ENCODE assay signal across 35 cellular contexts in genomic region chr2:30985493-30986292, GRCh38.
"Had no signal": no experiment of that assay in that cellular context is flagged by ENCODE, and none has a peak within 500 bp of the region (broad histone marks: within the 10 kb centered on the region; RNA-seq: fewer than 3 reads in every experiment).

No MANE protein-coding gene starts in this region.

- H3K9me3 ChIP-seq: adrenal gland, body of pancreas, colonic mucosa, gastrocnemius medialis had no signal

- H3K36me3 ChIP-seq: adrenal gland, cardiac muscle cell, colonic mucosa, gastrocnemius medialis, WERI-Rb-1 had no signal

- DNase-seq: activated B cell treated with CpG ODN at 0.5 μM for 24 hours; activated CD4-positive, alpha-beta T cell treated with anti-CD3 and anti-CD28 coated beads for 48 hours; activated CD4-positive, alpha-beta T cell treated with anti-CD3 and anti-CD28 coated beads, Interleukin-2, amount 50 U/mL, for 1 hour; activated CD4-positive, alpha-beta T cell treated with anti-CD3 and anti-CD28 coated beads, Interleukin-2, amount 50 U/mL, for 48 hours; activated CD8-positive, alpha-beta memory T cell treated with anti-CD3 and anti-CD28 coated beads, Interleukin-2, amount 10 ng/mL, durations not matched to agents 7 days and 5 days; activated CD8-positive, alpha-beta memory T cell treated with anti-CD3 and anti-CD28 coated beads, Interleukin-2, amount 50 U/mL, for 4 hours; activated CD8-positive, alpha-beta T cell treated with anti-CD3 and anti-CD28 coated beads, Interleukin-2, amount 10 ng/mL, durations not matched to agents 7 days and 5 days; activated effector memory CD4-positive, alpha-beta T cell treated with anti-CD3 and anti-CD28 coated beads, Interleukin-2, amount 50 U/mL, for 16 hours; activated naive CD4-positive, alpha-beta T cell treated with anti-CD3 and anti-CD28 coated beads for 36 hours; activated naive CD8-positive, alpha-beta T cell treated with anti-CD3 and anti-CD28 coated beads for 36 hours; activated naive CD8-positive, alpha-beta T cell treated with anti-CD3 and anti-CD28 coated beads, Interleukin-2, amount 50 U/mL, for 24 hours; activated T-cell treated with anti-CD3 and anti-CD28 coated beads, Interleukin-2, amount 50 U/mL, for 1 hour; activated T-cell treated with anti-CD3 and anti-CD28 coated beads, Interleukin-2, amount 50 U/mL, for 48 hours; adrenal gland; amygdala; aorta; body of pancreas; central memory CD4-positive, alpha-beta T cell; cerebellar nuclear complex; colonic mucosa; effector memory CD4-positive, alpha-beta T cell; endodermal cell; gastrocnemius medialis; glutamatergic neuron; T-helper 1 cell; T-helper 17 cell; T1000; WERI-Rb-1 had no signal

- H3K27ac ChIP-seq: adrenal gland, body of pancreas, cardiac muscle cell, colonic mucosa, gastrocnemius medialis, WERI-Rb-1 had no signal

- H3K4me3 Mint-ChIP-seq: activated B cell treated with CpG ODN at 0.5 μM for 24 hours; activated CD8-positive, alpha-beta memory T cell treated with anti-CD3 and anti-CD28 coated beads, Interleukin-2, amount 10 ng/mL, durations not matched to agents 7 days and 5 days; activated CD8-positive, alpha-beta T cell treated with anti-CD3 and anti-CD28 coated beads, Interleukin-2, amount 10 ng/mL, durations not matched to agents 7 days and 5 days; activated naive CD4-positive, alpha-beta T cell treated with anti-CD3 and anti-CD28 coated beads for 36 hours; activated naive CD4-positive, alpha-beta T cell treated with anti-CD3 and anti-CD28 coated beads, Interleukin-2, amount 50 U/mL, for 24 hours; activated naive CD8-positive, alpha-beta T cell treated with anti-CD3 and anti-CD28 coated beads for 36 hours; activated naive CD8-positive, alpha-beta T cell treated with anti-CD3 and anti-CD28 coated beads, Interleukin-2, amount 50 U/mL, for 24 hours; activated T-helper 1 cell treated with anti-CD3 and anti-CD28 coated beads, Interleukin-12 subunit alpha, Interleukin-12 subunit beta, Interleukin-2, Interleukin-4 antibody, amounts not matched to agents 30 ng/mL and 10 ng/mL and 1 ng/mL, durations not matched to agents 14 hours and 24 hours and 36 hours; endodermal cell; T-helper 17 cell; T-helper 2 cell treated with Interferon-gamma antibody and Interleukin-4, amounts not matched to agents 5 μg/mL and 100 μg/mL, for 36 hours had no signal

- H3K4me1 ChIP-seq: adrenal gland, body of pancreas, colonic mucosa had no signal

- H3K4me3 ChIP-seq: adrenal gland, body of pancreas, cardiac muscle cell, colonic mucosa, gastrocnemius medialis had no signal

- H3K9me3 Mint-ChIP-seq: activated B cell treated with CpG ODN at 0.5 μM for 24 hours; activated naive CD4-positive, alpha-beta T cell treated with anti-CD3 and anti-CD28 coated beads for 36 hours; activated naive CD4-positive, alpha-beta T cell treated with anti-CD3 and anti-CD28 coated beads, Interleukin-2, amount 50 U/mL, for 24 hours; activated naive CD8-positive, alpha-beta T cell treated with anti-CD3 and anti-CD28 coated beads for 36 hours; activated naive CD8-positive, alpha-beta T cell treated with anti-CD3 and anti-CD28 coated beads, Interleukin-2, amount 50 U/mL, for 24 hours; activated T-helper 1 cell treated with anti-CD3 and anti-CD28 coated beads, Interleukin-12 subunit alpha, Interleukin-12 subunit beta, Interleukin-2, Interleukin-4 antibody, amounts not matched to agents 30 ng/mL and 10 ng/mL and 1 ng/mL, durations not matched to agents 14 hours and 24 hours and 36 hours; activated T-helper 2 cell treated with anti-CD3 and anti-CD28 coated beads, Interferon-gamma antibody, Interleukin-2, Interleukin-4, amounts not matched to agents 10 μg/mL and 5 μg/mL and 100 μg/mL, durations not matched to agents 14 hours and 24 hours and 36 hours; endodermal cell; T-helper 2 cell treated with Interferon-gamma antibody and Interleukin-4, amounts not matched to agents 5 μg/mL and 100 μg/mL, for 36 hours had no signal

- H3K4me1 Mint-ChIP-seq: activated B cell treated with CpG ODN at 0.5 μM for 24 hours; activated CD8-positive, alpha-beta memory T cell treated with anti-CD3 and anti-CD28 coated beads, Interleukin-2, amount 10 ng/mL, durations not matched to agents 7 days and 5 days; activated naive CD4-positive, alpha-beta T cell treated with anti-CD3 and anti-CD28 coated beads, Interleukin-2, amount 50 U/mL, for 24 hours; activated naive CD8-positive, alpha-beta T cell treated with anti-CD3 and anti-CD28 coated beads for 36 hours; activated naive CD8-positive, alpha-beta T cell treated with anti-CD3 and anti-CD28 coated beads, Interleukin-2, amount 50 U/mL, for 24 hours had no signal

- ATAC-seq: activated CD4-positive, CD25-positive, alpha-beta regulatory T cell treated with anti-CD3 and anti-CD28 coated beads, Interleukin-2, amount 50 U/mL, for 24 hours; activated CD8-positive, alpha-beta memory T cell treated with anti-CD3 and anti-CD28 coated beads, Interleukin-2, amount 10 ng/mL, durations not matched to agents 7 days and 5 days; activated CD8-positive, alpha-beta T cell treated with anti-CD3 and anti-CD28 coated beads, Interleukin-2, amount 10 ng/mL, durations not matched to agents 7 days and 5 days; activated naive CD8-positive, alpha-beta T cell treated with anti-CD3 and anti-CD28 coated beads, Interleukin-2, amount 50 U/mL, for 24 hours; body of pancreas; esophagus mucosa; gastrocnemius medialis; T-helper 17 cell had no signal

- H3K36me3 Mint-ChIP-seq: activated CD8-positive, alpha-beta memory T cell treated with anti-CD3 and anti-CD28 coated beads, Interleukin-2, amount 10 ng/mL, durations not matched to agents 7 days and 5 days; activated naive CD4-positive, alpha-beta T cell treated with anti-CD3 and anti-CD28 coated beads, Interleukin-2, amount 50 U/mL, for 24 hours; activated naive CD8-positive, alpha-beta T cell treated with anti-CD3 and anti-CD28 coated beads for 36 hours had no signal

- H3K27me3 ChIP-seq: adrenal gland, body of pancreas, cardiac muscle cell, colonic mucosa, gastrocnemius medialis had no signal

- H3K27me3 Mint-ChIP-seq: activated B cell treated with CpG ODN at 0.5 μM for 24 hours; activated naive CD4-positive, alpha-beta T cell treated with anti-CD3 and anti-CD28 coated beads, Interleukin-2, amount 50 U/mL, for 24 hours; activated naive CD8-positive, alpha-beta T cell treated with anti-CD3 and anti-CD28 coated beads for 36 hours; activated naive CD8-positive, alpha-beta T cell treated with anti-CD3 and anti-CD28 coated beads, Interleukin-2, amount 50 U/mL, for 24 hours had no signal

- H3K27ac Mint-ChIP-seq: activated B cell treated with CpG ODN at 0.5 μM for 24 hours; activated CD8-positive, alpha-beta memory T cell treated with anti-CD3 and anti-CD28 coated beads, Interleukin-2, amount 10 ng/mL, durations not matched to agents 7 days and 5 days; activated CD8-positive, alpha-beta T cell treated with anti-CD3 and anti-CD28 coated beads, Interleukin-2, amount 10 ng/mL, durations not matched to agents 7 days and 5 days; activated naive CD4-positive, alpha-beta T cell treated with anti-CD3 and anti-CD28 coated beads for 36 hours; activated naive CD4-positive, alpha-beta T cell treated with anti-CD3 and anti-CD28 coated beads, Interleukin-2, amount 50 U/mL, for 24 hours; activated naive CD8-positive, alpha-beta T cell treated with anti-CD3 and anti-CD28 coated beads for 36 hours; activated naive CD8-positive, alpha-beta T cell treated with anti-CD3 and anti-CD28 coated beads, Interleukin-2, amount 50 U/mL, for 24 hours; activated T-helper 1 cell treated with anti-CD3 and anti-CD28 coated beads, Interleukin-12 subunit alpha, Interleukin-12 subunit beta, Interleukin-2, Interleukin-4 antibody, amounts not matched to agents 30 ng/mL and 10 ng/mL and 1 ng/mL, durations not matched to agents 14 hours and 24 hours and 36 hours; activated T-helper 2 cell treated with anti-CD3 and anti-CD28 coated beads, Interferon-gamma antibody, Interleukin-2, Interleukin-4, amounts not matched to agents 10 μg/mL and 5 μg/mL and 100 μg/mL, durations not matched to agents 14 hours and 24 hours and 36 hours; endodermal cell; T-helper 17 cell; T-helper 2 cell treated with Interferon-gamma antibody and Interleukin-4, amounts not matched to agents 5 μg/mL and 100 μg/mL, for 36 hours had no signal
